Comparison of ENCODE assay signal across 25 cellular contexts in genomic region chr2:76613330-76613729, GRCh38.
DNase-seq lines count a peak whose midpoint lies in the region; ATAC-seq, FAIRE-seq and TF ChIP-seq lines count a peak whose summit lies in the region.
"Had no signal": no experiment of that assay in that cellular context is flagged by ENCODE, and none has a peak within 500 bp of the region (broad histone marks: within the 10 kb centered on the region; RNA-seq: fewer than 3 reads in every experiment).

No MANE protein-coding gene starts in this region.

- H3K27ac ChIP-seq in H9 (ENCODE audit: insufficient read length, low read depth, low read length) (no peak overlapping the region), H1 (ENCODE audit: low read depth, low read length) (no peak overlapping the region), iPS-18a (ENCODE audit: low read length) (peak overlapping the region; percentile 40), gastroesophageal sphincter (no peak overlapping the region)
- H3K27ac ChIP-seq: A549, PC-9, SJCRH30 had no signal

- H3K27me3 ChIP-seq in H9 (ENCODE audit: insufficient read depth, low read length): no peaks in the 10 kb centered on the region
- H3K27me3 ChIP-seq in H1 (replicated peaks in 1 of 4; ENCODE audit: control insufficient read depth in 3 of 4, extremely low read depth in 1 of 4, insufficient read depth in 3 of 4, low read length in 3 of 4): no peaks in the 10 kb centered on the region
- H3K27me3 ChIP-seq in iPS-18a (ENCODE audit: control insufficient read depth, insufficient read depth, low read length): no peaks in the 10 kb centered on the region
- H3K27me3 ChIP-seq in gastroesophageal sphincter: no peaks in the 10 kb centered on the region

- no peak overlapping the region for H3K9ac ChIP-seq in H9 (ENCODE audit: extremely low read depth, insufficient read length, low read length)
- no peak overlapping the region for H3K9ac ChIP-seq in H1 (replicated peaks in 1 of 4; ENCODE audit: extremely low read depth in 1 of 4, low read depth in 3 of 4, low read length in 3 of 4)
- no peak overlapping the region for H3K9ac ChIP-seq in iPS-18a (ENCODE audit: low read length)

- H3K23ac ChIP-seq in H9 (ENCODE audit: insufficient read length, low read depth, low read length) (no peak overlapping the region), H1 (ENCODE audit: insufficient read length) (no peak overlapping the region)

- H2BK20ac ChIP-seq in H9 (ENCODE audit: low read depth, low read length, poor library complexity, severe bottlenecking): no peak overlapping the region
- H2BK20ac ChIP-seq in H1 (ENCODE audit: low read length): no peak overlapping the region

- H4K91ac ChIP-seq in H9 (ENCODE audit: insufficient read length, low read depth, low read length) (no peak overlapping the region), H1 (replicated peaks; ENCODE audit: insufficient read length, low read length) (no peak overlapping the region)

- no peak overlapping the region for H2BK5ac ChIP-seq in H9 (ENCODE audit: insufficient read length, low read length)
- H2BK5ac ChIP-seq in H1 (ENCODE audit: low read depth, low read length): no peak overlapping the region

- H4K8ac ChIP-seq in H9 (replicated peaks; ENCODE audit: insufficient read length, low read depth, low read length) (no peak overlapping the region), H1 (ENCODE audit: extremely low read depth, insufficient read depth, low read length) (no peak overlapping the region)

- H3K36me3 ChIP-seq in H1 (ENCODE audit: control insufficient read depth in 2 of 4, insufficient read depth in 4 of 4, low read length in 3 of 4) (no peaks in the 10 kb centered on the region), iPS-18a (ENCODE audit: control insufficient read depth, low read depth, low read length) (no peaks in the 10 kb centered on the region), gastroesophageal sphincter (no peaks in the 10 kb centered on the region)
- H3K36me3 ChIP-seq: SJCRH30 had no signal

- H3K56ac ChIP-seq in H9 (ENCODE audit: insufficient read length, low read depth, low read length) (no peak overlapping the region), H1 (replicated peaks; ENCODE audit: insufficient read length, low read depth, low read length) (no peak overlapping the region)

- H3K4me2 ChIP-seq in H9 (ENCODE audit: insufficient read depth, insufficient read length, low read length): no peak overlapping the region
- H3K4me2 ChIP-seq in H1 (ENCODE audit: insufficient read depth in 1 of 2, low read depth in 2 of 2, low read length in 2 of 2): 0 out of 4 replicates have a peak overlapping the region, but pooled peaks of 1 of the 2 experiments have one; percentile 16
- H3K4me2 ChIP-seq: A549, PC-9 had no signal

- H3K23me2 ChIP-seq in H9 (ENCODE audit: insufficient read length, low read depth, low read length, poor library complexity, severe bottlenecking): no peaks in the 10 kb centered on the region
- no peaks in the 10 kb centered on the region for H3K23me2 ChIP-seq in H1 (ENCODE audit: low read depth, low read length)

- CTCF ChIA-PET in H1 (lab: Charles Lee; ENCODE audit: partially characterized antibody): interaction anchor here (0.7 to 2.3 kb wide), 2 partner anchors 14 to 416 kb away, joined by 4 to 13 read pairs; no protein-coding TSS in a partner anchor

- H3K4me3 Mint-ChIP-seq in H9 (no peak overlapping the region), nephron progenitor cell (no peak overlapping the region)
- H3K4me3 Mint-ChIP-seq: CD4-positive, alpha-beta memory T cell had no signal

- H3K4ac ChIP-seq in H9 (ENCODE audit: low read depth, low read length): no peak overlapping the region
- H3K4ac ChIP-seq in H1 (replicated peaks; ENCODE audit: insufficient read length, low read depth, low read length): no peak overlapping the region

- H3K79me1 ChIP-seq in H9 (ENCODE audit: insufficient read depth, low read depth, low read length, poor library complexity, severe bottlenecking): no peaks in the 10 kb centered on the region
- H3K79me1 ChIP-seq in H1 (ENCODE audit: low read depth, low read length): no peaks in the 10 kb centered on the region

- H2BK15ac ChIP-seq in H9 (ENCODE audit: low read depth, low read length): no peak overlapping the region
- no peak overlapping the region for H2BK15ac ChIP-seq in H1 (ENCODE audit: low read length)

- H3K14ac ChIP-seq in H9 (ENCODE audit: insufficient read depth, low read length) (no peak overlapping the region), H1 (ENCODE audit: insufficient read length) (no peak overlapping the region)

- TF ChIP-seq POLR2A in H1 (IDR thresholded peaks at IDR 0.05; ENCODE audit: control extremely low read depth in 1 of 2, low read depth in 2 of 2, low read length in 2 of 2) (no peak), gastroesophageal sphincter (IDR thresholded peaks at IDR 0.05) (no peak)

- no peak overlapping the region for H2AFZ ChIP-seq in H9 (ENCODE audit: low read length)
- H2AFZ ChIP-seq in H1 (ENCODE audit: low read length): no peak overlapping the region
- H2AFZ ChIP-seq: PC-9 had no signal

- POLR2A ChIA-PET in H1 (lab: Charles Lee; ENCODE audit: partially characterized antibody): no interaction called here

- FAIRE-seq in H1 (lab: Jason Lieb, UNC): peak; percentile 48
- FAIRE-seq: A549, G401.6 had no signal

- H3K4me1 ChIP-seq in H9 (ENCODE audit: insufficient read depth, low read length): no peaks in the 10 kb centered on the region; the same call in 1 of the 2 replicates
- peaks cover 2 to 8% (median 5%) of the 10 kb centered on the region in 4 experiments; a peak in 6 of 7 replicates for H3K4me1 ChIP-seq in H1 (replicated peaks in 1 of 4; ENCODE audit: control insufficient read depth in 3 of 4, insufficient read depth in 4 of 4, low read length in 3 of 4)
- peaks cover 40% of the 10 kb centered on the region for H3K4me1 ChIP-seq in iPS-18a (ENCODE audit: control insufficient read depth, low read depth, low read length)
- H3K4me1 ChIP-seq in gastroesophageal sphincter: no peaks in the 10 kb centered on the region
- H3K4me1 ChIP-seq: A549, SJCRH30 had no signal

- H3K4me1 Mint-ChIP-seq in H9: peaks cover 55 to 57% of the 10 kb centered on the region in 2 experiments
- no peaks in the 10 kb centered on the region for H3K4me1 Mint-ChIP-seq in nephron progenitor cell
- H3K4me1 Mint-ChIP-seq: CD4-positive, alpha-beta memory T cell had no signal

- intact Hi-C loops in left cardiac atrium (cut with DNase I): no loop called here

- no peak overlapping the region for H2AK5ac ChIP-seq in H9 (ENCODE audit: insufficient read length, low read length)
- H2AK5ac ChIP-seq in H1 (ENCODE audit: low read depth, low read length): no peak overlapping the region

- no peak overlapping the region for H3T11ph ChIP-seq in H9 (ENCODE audit: low read length)

- no peak overlapping the region for H3K4me3 ChIP-seq in H1 (ENCODE audit: extremely low read depth in 1 of 4, insufficient read depth in 2 of 4, low read depth in 3 of 4, low read length in 4 of 4)
- no peak overlapping the region for H3K4me3 ChIP-seq in iPS-18a (ENCODE audit: low read length)
- no peak overlapping the region for H3K4me3 ChIP-seq in gastroesophageal sphincter
- H3K4me3 ChIP-seq: A549, PC-9, SJCRH30 had no signal

- H3K9me3 Mint-ChIP-seq in H9: no peaks in the 10 kb centered on the region
- H3K9me3 Mint-ChIP-seq in nephron progenitor cell: no peaks in the 10 kb centered on the region

- H3K18ac ChIP-seq in H9 (ENCODE audit: insufficient read length, low read depth, low read length) (no peak overlapping the region), H1 (ENCODE audit: extremely low read depth, low read length) (no peak overlapping the region)

- H3K79me2 ChIP-seq in H9 (ENCODE audit: insufficient read depth, low read length): no peaks in the 10 kb centered on the region
- no peaks in the 10 kb centered on the region for H3K79me2 ChIP-seq in H1 (ENCODE audit: control insufficient read depth in 1 of 2, insufficient read depth in 2 of 2, low read length in 2 of 2)

- H4K5ac ChIP-seq in H9 (ENCODE audit: insufficient read length, low read depth, low read length) (no peak overlapping the region), H1 (ENCODE audit: insufficient read length, low read depth, low read length) (no peak overlapping the region)

- no peak overlapping the region for H2BK12ac ChIP-seq in H9 (ENCODE audit: insufficient read length, low read depth, low read length)
- H2BK12ac ChIP-seq in H1 (ENCODE audit: low read depth, low read length): no peak overlapping the region

- H2BK120ac ChIP-seq in H9 (ENCODE audit: low read depth, low read length, poor library complexity, severe bottlenecking) (no peak overlapping the region), H1 (replicated peaks; ENCODE audit: low read depth, low read length) (no peak overlapping the region)

- peak overlapping the region; percentile 87 to 96 (median 92) for H3K27ac Mint-ChIP-seq in H9
- peak overlapping the region; percentile 65 for H3K27ac Mint-ChIP-seq in nephron progenitor cell
- H3K27ac Mint-ChIP-seq: CD4-positive, alpha-beta memory T cell had no signal

- H3K27me3 Mint-ChIP-seq in H9 (ENCODE audit: low read depth): no peaks in the 10 kb centered on the region
- no peaks in the 10 kb centered on the region for H3K27me3 Mint-ChIP-seq in nephron progenitor cell (ENCODE audit: low read depth, poor library complexity)
- H3K27me3 Mint-ChIP-seq: CD4-positive, alpha-beta memory T cell had no signal

- TF ChIP-seq RAD21 in H1 (IDR thresholded peaks at IDR 0.05 in 1 of 2, conservative IDR thresholded peaks at IDR 0.05 in 1 of 2; ENCODE audit: low read depth in 2 of 2, low read length in 2 of 2): peak in 1 of 2 experiments; percentile 5; a peak in 1 of 4 replicates

- H4K20me1 ChIP-seq in H9 (ENCODE audit: control insufficient read depth, insufficient read depth, insufficient read length): no peaks in the 10 kb centered on the region
- no peaks in the 10 kb centered on the region for H4K20me1 ChIP-seq in H1 (replicated peaks in 1 of 2; ENCODE audit: control insufficient read depth in 1 of 2, insufficient read depth in 2 of 2, low read length in 2 of 2)

- no peak for ATAC-seq in gastroesophageal sphincter
- no peak for ATAC-seq in left cardiac atrium
- no peak for ATAC-seq in GM21515 (IDR thresholded peaks at IDR 0.05; ENCODE audit: unreplicated experiment)
- ATAC-seq: A549, Right ventricle myocardium inferior, SK-N-SH treated with all-trans-retinoic acid at 6 μM for 48 hours had no signal

- no peaks in the 10 kb centered on the region; a peak in 2 of 7 replicates for H3K36me3 Mint-ChIP-seq in H9 (ENCODE audit: insufficient read depth in 1 of 3, low read depth in 3 of 3)
- no peaks in the 10 kb centered on the region for H3K36me3 Mint-ChIP-seq in nephron progenitor cell (ENCODE audit: low read depth)
- H3K36me3 Mint-ChIP-seq: CD4-positive, alpha-beta memory T cell had no signal

- TF ChIP-seq EP300 in H1 (IDR thresholded peaks at IDR 0.05; ENCODE audit: borderline replicate concordance in 1 of 2, low read depth in 2 of 2, low read length in 2 of 2): no peak
- no peak for TF ChIP-seq EP300 in gastroesophageal sphincter (IDR thresholded peaks at IDR 0.05)

- DNase-seq in H9 (peak; percentile 41), H1 (ENCODE audit: low read depth in 1 of 2, low spot score in 2 of 2) (no peak), nephron progenitor cell (no peak), left cardiac atrium (no peak)
- DNase-seq: C1 segment of cervical spinal cord; CD4-positive, alpha-beta memory T cell; COR-L47; DMS53; GOT3; KBM-7; NCI-H1105 treated with DMSO at 0.1 percent for 48 hours; NCI-H2029; NCI-H2171; NCI-H226; NCI-H510A; NCI-H69; PC-9; SJCRH30 had no signal

- no peak for TF ChIP-seq CTCF in H9 (conservative IDR thresholded peaks at IDR 0.05)
- no peak for TF ChIP-seq CTCF in H1 (IDR thresholded peaks at IDR 0.05; ENCODE audit: control extremely low read depth in 1 of 3, insufficient read depth in 1 of 3, low read depth in 1 of 3, low read length in 3 of 3)
- TF ChIP-seq CTCF in nephron progenitor cell (IDR thresholded peaks at IDR 0.05): no peak
- no peak for TF ChIP-seq CTCF in gastroesophageal sphincter (IDR thresholded peaks at IDR 0.05)

- H3K9me3 ChIP-seq in H9 (ENCODE audit: control insufficient read depth, low read depth, low read length) (no peaks in the 10 kb centered on the region), H1 (ENCODE audit: insufficient read depth in 2 of 2, low read depth in 1 of 2, low read length in 1 of 2) (no peaks in the 10 kb centered on the region), iPS-18a (ENCODE audit: control insufficient read depth, low read depth, low read length) (no peaks in the 10 kb centered on the region), gastroesophageal sphincter (no peaks in the 10 kb centered on the region)
- H3K9me3 ChIP-seq: A549, SJCRH30 had no signal
